In the genomic region with DNA sequence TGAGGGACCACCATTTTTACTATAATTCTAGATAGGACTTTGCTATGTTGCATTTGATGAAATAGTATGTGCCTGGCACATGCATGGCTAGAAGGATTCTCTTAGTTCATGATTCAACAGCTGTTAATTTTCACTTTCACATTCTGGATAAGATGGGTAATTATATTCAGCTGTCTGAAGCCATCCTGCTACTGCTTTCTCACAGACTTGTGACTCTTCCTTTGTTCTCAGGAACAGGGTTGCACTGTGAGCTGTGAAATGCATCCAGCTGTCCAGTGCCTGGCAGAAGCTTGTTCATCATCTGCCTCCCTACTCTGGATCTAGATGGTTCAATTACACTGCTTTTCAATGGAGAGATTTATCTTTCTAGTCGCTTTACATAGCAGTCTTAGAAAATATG, we compare ENCODE assay signal across 20 cellular contexts.
"Had no signal": no experiment of that assay in that cellular context is flagged by ENCODE, and none has a peak within 500 bp of the region (broad histone marks: within the 10 kb centered on the region; RNA-seq: fewer than 3 reads in every experiment).

No MANE protein-coding gene starts in this region.

- ATAC-seq: gastroesophageal sphincter; left lobe of liver; mucosa of descending colon; naive thymus-derived CD4-positive, alpha-beta T cell; pancreas; stimulated activated naive B cell treated with anti-CD40 and anti-IgM and Interleukin-4, amounts not matched to agents 10 μg/mL and 1 μg/mL and 100 μg/mL, for 72 hours had no signal

- DNase-seq: activated CD4-positive, alpha-beta T cell treated with anti-CD3 and anti-CD28 coated beads, Interleukin-2, amount 10 ng/mL, durations not matched to agents 7 days and 5 days; activated CD8-positive, alpha-beta memory T cell treated with anti-CD3 and anti-CD28 coated beads, Interleukin-2, amount 50 U/mL, for 48 hours; activated gamma-delta T cell treated with Interleukin-2 at 50 U/mL for 16 hours; activated naive CD8-positive, alpha-beta T cell treated with anti-CD3 and anti-CD28 coated beads for 36 hours; central memory CD4-positive, alpha-beta T cell; effector CD4-positive, alpha-beta T cell; islet precursor cell; mucosa of descending colon; naive thymus-derived CD4-positive, alpha-beta T cell; pancreas; stimulated activated CD4-positive, alpha-beta T cell treated with anti-CD3 and anti-CD28 coated beads, Interleukin-15, amount 100 ng/mL, for 24 hours; stimulated activated CD4-positive, alpha-beta T cell treated with anti-CD3 and anti-CD28 coated beads, Interleukin-4, amount 100 ng/mL, for 1 hour; stimulated activated naive B cell treated with anti-CD40 and anti-IgM and Interleukin-4, amounts not matched to agents 10 μg/mL and 1 μg/mL and 100 μg/mL, for 72 hours had no signal

- H3K4me3 ChIP-seq: coronary artery, gastroesophageal sphincter, mucosa of descending colon, pancreas, right atrium auricular region, skin epidermis, tibial nerve, vagina had no signal

- H3K36me3 ChIP-seq: gastroesophageal sphincter, pancreas, right atrium auricular region, tibial nerve, vagina had no signal

- FAIRE-seq: pancreas had no signal

- H3K27me3 ChIP-seq: gastroesophageal sphincter, pancreas, right atrium auricular region, tibial nerve, vagina had no signal

- H3K4me1 ChIP-seq: gastroesophageal sphincter, pancreas, right atrium auricular region, tibial nerve, vagina had no signal

- H3K27ac ChIP-seq: coronary artery, gastroesophageal sphincter, pancreas, right atrium auricular region, skin epidermis, tibial nerve, vagina had no signal

- H3K9me3 ChIP-seq: gastroesophageal sphincter, pancreas, right atrium auricular region, tibial nerve, vagina had no signal
